ENCODE assay signal across 24 cellular contexts in the genomic region with DNA sequence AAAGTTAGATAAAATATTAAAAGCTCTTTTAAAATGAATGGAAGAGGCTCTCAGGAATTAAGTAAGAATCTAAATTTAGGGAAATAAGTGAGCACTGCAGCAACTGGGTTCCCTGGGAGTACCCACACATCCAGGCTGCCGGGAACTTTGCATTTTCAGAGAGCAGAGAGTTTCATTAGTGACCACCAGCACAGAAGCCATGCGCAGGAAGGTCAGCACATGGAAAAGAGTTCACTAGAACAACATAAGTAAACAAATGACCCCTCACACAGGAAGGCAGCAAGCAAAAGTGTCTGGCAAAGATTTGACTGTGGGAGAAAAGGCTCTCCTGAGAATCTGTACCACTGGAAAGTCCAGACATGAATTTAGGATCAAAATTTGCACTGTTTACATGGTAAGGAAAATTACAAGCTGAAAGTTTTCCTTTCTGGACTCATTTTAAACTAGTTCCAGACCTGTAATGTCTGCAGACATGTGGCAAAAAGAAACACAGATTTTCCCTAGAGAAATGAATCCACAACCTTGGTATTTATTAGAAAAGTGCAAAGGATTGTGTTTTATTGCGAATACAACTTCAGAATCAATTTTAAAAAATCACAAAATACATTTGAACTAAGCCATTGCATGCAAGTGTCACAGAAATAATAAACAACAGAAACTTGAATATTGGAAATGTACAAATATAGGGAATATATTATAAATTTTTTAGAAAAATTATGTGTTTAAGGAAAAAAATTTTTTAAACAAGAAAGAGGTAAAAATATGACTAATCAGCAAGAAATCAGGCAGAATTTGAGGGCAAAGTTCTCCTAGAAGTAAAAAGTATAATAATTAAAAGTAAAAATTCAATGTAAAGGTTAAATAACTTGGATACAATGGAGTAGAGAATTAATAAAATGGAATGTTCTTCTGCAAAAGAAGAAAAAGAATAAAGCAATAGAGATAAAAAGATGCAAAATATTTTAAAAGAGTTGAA. TPM values are rescaled to one million over a fixed set of nuclear protein-coding genes. Genes with fewer than 3 reads are reported as not detected.
A peak's percentile ranks its signal among the peaks of the same experiment; 100 is the strongest.
DNase-seq lines count a peak whose midpoint lies in the region; ATAC-seq, FAIRE-seq and TF ChIP-seq lines count a peak whose summit lies in the region.
"Had no signal": no experiment of that assay in that cellular context is flagged by ENCODE, and none has a peak within 500 bp of the region (broad histone marks: within the 10 kb centered on the region; RNA-seq: fewer than 3 reads in every experiment).

No MANE protein-coding gene starts in this region.

- FAIRE-seq in astrocyte (lab: Jason Lieb, UNC): no peak
- peak; percentile 47 for FAIRE-seq in frontal cortex (lab: Jason Lieb, UNC)

- peak overlapping the region; percentile 3 for H2AFZ ChIP-seq in astrocyte (ENCODE audit: low read depth, low read length)
- peak overlapping the region; percentile 87 for H2AFZ ChIP-seq in osteoblast (ENCODE audit: low read length)

- H4K20me1 ChIP-seq in astrocyte (ENCODE audit: insufficient read depth, low read length) (no peaks in the 10 kb centered on the region), osteoblast (ENCODE audit: insufficient read depth, low read length) (no peaks in the 10 kb centered on the region)

- no peaks in the 10 kb centered on the region for H3K36me3 Mint-ChIP-seq in astrocyte (ENCODE audit: low read depth, unreplicated experiment)
- H3K36me3 Mint-ChIP-seq: activated naive CD4-positive, alpha-beta T cell treated with anti-CD3 and anti-CD28 coated beads, Interleukin-2, amount 10 ng/mL, durations not matched to agents 7 days and 5 days had no signal

- H3K4me1 ChIP-seq in astrocyte (ENCODE audit: insufficient read depth, low read length) (peaks cover 11% of the 10 kb centered on the region), osteoblast (ENCODE audit: insufficient read depth, low read length) (peaks cover 34% of the 10 kb centered on the region), esophagus muscularis mucosa (peaks cover 0 to 8% (median 0%) of the 10 kb centered on the region in 4 donors)

- intact Hi-C loops in esophagus muscularis mucosa (cut with DNase I): no loop called here

- H3K36me3 ChIP-seq in astrocyte (ENCODE audit: insufficient read depth, low read length) (no peaks in the 10 kb centered on the region), osteoblast (ENCODE audit: insufficient read depth, low read length) (no peaks in the 10 kb centered on the region), esophagus muscularis mucosa (no peaks in the 10 kb centered on the region)
- H3K36me3 ChIP-seq: sigmoid colon had no signal

- no peaks in the 10 kb centered on the region for H3K9me3 Mint-ChIP-seq in astrocyte (ENCODE audit: unreplicated experiment)
- H3K9me3 Mint-ChIP-seq: activated naive CD4-positive, alpha-beta T cell treated with anti-CD3 and anti-CD28 coated beads, Interleukin-2, amount 10 ng/mL, durations not matched to agents 7 days and 5 days; dendritic cell treated with granulocyte-macrophage colony-stimulating factor and Interleukin-4, amounts not matched to agents 40 ng/mL and 50 ng/mL, for 4 days; H9; T-helper 1 cell treated with Interleukin-12 subunit alpha and Interleukin-12 subunit beta and Interleukin-4 antibody, amounts not matched to agents 30 μg/mL and 1 μg/mL, for 36 hours had no signal

- H3K4me2 ChIP-seq in astrocyte (ENCODE audit: low read length): no peak overlapping the region
- peak overlapping the region; percentile 66 for H3K4me2 ChIP-seq in osteoblast (ENCODE audit: insufficient read depth, low read length)

- H3K27ac ChIP-seq in astrocyte (ENCODE audit: low read depth, low read length) (no peak overlapping the region), osteoblast (ENCODE audit: low read depth, low read length) (peak overlapping the region; percentile 79), esophagus muscularis mucosa (replicated peaks in 1 of 4) (peak overlapping the region in 1 of 4 donors; percentile 15)

- TF ChIP-seq CTCF in astrocyte (IDR thresholded peaks at IDR 0.05; ENCODE audit: insufficient read depth, low read depth, low read length) (no peak), osteoblast (IDR thresholded peaks at IDR 0.05; ENCODE audit: extremely low read depth, low read depth, low read length) (no peak), esophagus muscularis mucosa (IDR thresholded peaks at IDR 0.05) (no peak)

- H3K79me2 ChIP-seq in astrocyte (ENCODE audit: insufficient read depth, low read length) (no peaks in the 10 kb centered on the region), osteoblast (ENCODE audit: insufficient read depth, low read length) (no peaks in the 10 kb centered on the region)

- H3K9me3 ChIP-seq in astrocyte (ENCODE audit: insufficient read depth, low read depth, low read length) (no peaks in the 10 kb centered on the region), osteoblast (ENCODE audit: low read depth, low read length) (no peaks in the 10 kb centered on the region), esophagus muscularis mucosa (no peaks in the 10 kb centered on the region)
- H3K9me3 ChIP-seq: sigmoid colon had no signal

- no peak for ATAC-seq in GM19035 (IDR thresholded peaks at IDR 0.05; ENCODE audit: unreplicated experiment)

- H3K9ac ChIP-seq in astrocyte (ENCODE audit: low read length): no peak overlapping the region

- H3K4me3 ChIP-seq in astrocyte (ENCODE audit: insufficient read depth, low read depth, low read length) (no peak overlapping the region), osteoblast (ENCODE audit: insufficient read depth, low read length) (peak overlapping the region; percentile 5), esophagus muscularis mucosa (no peak overlapping the region)
- H3K4me3 ChIP-seq: sigmoid colon had no signal

- H3K4me3 Mint-ChIP-seq in astrocyte (ENCODE audit: unreplicated experiment): no peak overlapping the region
- H3K4me3 Mint-ChIP-seq: activated naive CD4-positive, alpha-beta T cell treated with anti-CD3 and anti-CD28 coated beads, Interleukin-2, amount 10 ng/mL, durations not matched to agents 7 days and 5 days; dendritic cell treated with granulocyte-macrophage colony-stimulating factor and Interleukin-4, amounts not matched to agents 40 ng/mL and 50 ng/mL, for 4 days; H9; T-helper 1 cell treated with Interleukin-12 subunit alpha and Interleukin-12 subunit beta and Interleukin-4 antibody, amounts not matched to agents 30 μg/mL and 1 μg/mL, for 36 hours had no signal

- no peaks in the 10 kb centered on the region for H3K27me3 ChIP-seq in astrocyte (ENCODE audit: insufficient read depth, low read length)
- H3K27me3 ChIP-seq in osteoblast (ENCODE audit: insufficient read depth, low read length): no peaks in the 10 kb centered on the region
- H3K27me3 ChIP-seq in esophagus muscularis mucosa: no peaks in the 10 kb centered on the region
- H3K27me3 ChIP-seq: sigmoid colon had no signal

- no peak for TF ChIP-seq EP300 in esophagus muscularis mucosa (IDR thresholded peaks at IDR 0.05)

- peaks cover 12% of the 10 kb centered on the region for H3K4me1 Mint-ChIP-seq in astrocyte (ENCODE audit: low read depth, unreplicated experiment)

- no peaks in the 10 kb centered on the region for H3K27me3 Mint-ChIP-seq in astrocyte (ENCODE audit: low read depth, unreplicated experiment)
- H3K27me3 Mint-ChIP-seq: activated naive CD4-positive, alpha-beta T cell treated with anti-CD3 and anti-CD28 coated beads, Interleukin-2, amount 10 ng/mL, durations not matched to agents 7 days and 5 days; dendritic cell treated with granulocyte-macrophage colony-stimulating factor and Interleukin-4, amounts not matched to agents 40 ng/mL and 50 ng/mL, for 4 days had no signal

- DNase-seq in CD1c-positive myeloid dendritic cell (ENCODE audit: extremely low spot score) (peak; percentile 21), astrocyte (ENCODE audit: low read depth) (no peak), frontal cortex (ENCODE audit: low spot score in 2 of 2) (no peak), osteoblast (ENCODE audit: insufficient read length, low spot score, missing footprints) (no peak), H4 (ENCODE audit: low spot score) (no peak), kidney glomerular epithelial cell (lab: John Stamatoyannopoulos, UW) (no peak), esophagus muscularis mucosa (ENCODE audit: extremely low spot score) (no peak)
- DNase-seq: activated CD4-positive, alpha-beta T cell treated with anti-CD3 and anti-CD28 coated beads, Interleukin-2, amount 50 U/mL, for 4 hours; activated naive CD4-positive, alpha-beta T cell treated with anti-CD3 and anti-CD28 coated beads, Interleukin-2, amount 10 ng/mL, durations not matched to agents 7 days and 5 days; activated T-cell treated with anti-CD3 and anti-CD28 coated beads, Interleukin-2, amount 50 U/mL, for 1 hour; COR-L47; H9; kidney; midbrain; NCI-H1092 treated with DMSO at 0.1 percent for 48 hours; NCI-H2081 treated with DMSO at 0.1 percent for 48 hours; nucleus accumbens; sigmoid colon; stimulated activated CD4-positive, alpha-beta T cell treated with anti-CD3 and anti-CD28 coated beads, Interleukin-4, amount 100 ng/mL, for 24 hours had no signal

- no peak overlapping the region for H3K27ac Mint-ChIP-seq in astrocyte (ENCODE audit: unreplicated experiment)
- H3K27ac Mint-ChIP-seq: activated naive CD4-positive, alpha-beta T cell treated with anti-CD3 and anti-CD28 coated beads, Interleukin-2, amount 10 ng/mL, durations not matched to agents 7 days and 5 days; dendritic cell treated with granulocyte-macrophage colony-stimulating factor and Interleukin-4, amounts not matched to agents 40 ng/mL and 50 ng/mL, for 4 days; H9; T-helper 1 cell treated with Interleukin-12 subunit alpha and Interleukin-12 subunit beta and Interleukin-4 antibody, amounts not matched to agents 30 μg/mL and 1 μg/mL, for 36 hours had no signal

- 59% methylated on average over 3 of the region's 3 CpGs for WGBS in esophagus muscularis mucosa

- TF ChIP-seq POLR2A in esophagus muscularis mucosa (IDR thresholded peaks at IDR 0.05; ENCODE audit: low read depth): no peak

RNA-seq across cellular contexts. Expression of a gene that starts 18.4 kb away (rescaled TPM):
- total RNA-seq in astrocyte (0.24 and 1.1 TPM in 2 replicates), frontal cortex (0.41 TPM), osteoblast (0.29 and 0.36 TPM in 2 replicates), esophagus muscularis mucosa (1 to 10 TPM in 1 of 4 donors, under 1 TPM in 3; 0.50 to 2.1 (median 0.61) TPM)
- total RNA-seq in H4 (2014; rRNA removed; shearing (Covaris generic)): not detected in 2 replicates
- total RNA-seq: Daoy, H9, NCI-H460 had no signal
